ENCODE assay signal across 8 cellular contexts in the genomic region with DNA sequence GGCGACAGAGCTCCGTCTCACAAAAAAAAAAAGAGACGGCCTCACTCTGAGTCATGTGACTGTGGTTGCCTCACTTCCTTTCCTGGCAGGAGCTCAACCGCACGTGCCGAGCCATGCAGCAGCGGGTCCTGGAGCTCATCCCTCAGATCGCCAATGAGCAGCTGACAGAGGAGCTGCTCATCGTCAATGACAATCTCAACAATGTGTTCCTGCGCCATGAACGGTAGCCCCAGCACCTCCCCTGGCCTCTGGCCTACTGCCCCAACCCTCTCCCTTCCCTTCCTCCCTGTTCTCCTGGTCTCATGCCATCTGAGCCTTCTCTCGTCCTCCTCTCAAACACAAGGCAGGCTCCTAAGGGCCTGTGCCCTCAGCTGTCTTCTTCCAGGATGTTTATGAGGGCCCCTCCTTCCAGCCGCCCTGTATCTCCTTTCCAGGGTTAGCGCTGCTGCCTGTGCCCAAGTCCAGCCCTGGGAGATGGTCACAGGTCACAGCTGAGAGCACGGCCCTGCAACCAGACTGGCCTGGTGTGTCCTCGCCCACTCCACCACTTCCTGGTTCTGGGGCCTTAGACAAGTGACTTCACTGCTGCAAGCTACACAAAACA. TPM values are rescaled to one million over a fixed set of nuclear protein-coding genes. Genes with fewer than 3 reads are reported as not detected.
DNase-seq lines count a peak whose midpoint lies in the region; ATAC-seq lines count a peak whose summit lies in the region.

No MANE protein-coding gene starts in this region.

- ATAC-seq in HG03139 (IDR thresholded peaks at IDR 0.05; ENCODE audit: unreplicated experiment), result no peak

- peaks cover 17 to 21% of the 10 kb centered on the region in 2 donors for H3K4me1 Mint-ChIP-seq in immature natural killer cell

- peaks cover 0 to 8% (median 5%) of the 10 kb centered on the region in 3 donors for H3K27me3 Mint-ChIP-seq in immature natural killer cell (ENCODE audit: low read depth in 3 of 3)

- H3K9me3 Mint-ChIP-seq in immature natural killer cell, result no peaks in the 10 kb centered on the region

- H3K27ac Mint-ChIP-seq in immature natural killer cell, result peak overlapping the region; percentile 68 to 88 (median 81)

- peak overlapping the region; percentile 50 to 72 (median 53) for H3K4me3 Mint-ChIP-seq in immature natural killer cell

- in situ Hi-C loops in G401 (cut with HindIII; ENCODE audit: low sequenced_read_pairs), result no loop called here

- DNase-seq in CMK (ENCODE audit: low read depth) (peak; percentile 74), SIG-M5 treated with dmso at 0.1 percent for 504 hours (lab: John Stamatoyannopoulos, UW; ENCODE audit: unreplicated experiment) (peak; percentile 88), immature natural killer cell (peak; percentile 30 to 33 (median 31)), SW480 (ENCODE audit: low spot score) (no peak), G401 (ENCODE audit: low spot score) (no peak)
- DNase-seq in activated naive CD4-positive, alpha-beta T cell treated with anti-CD3 and anti-CD28 coated beads, Interleukin-2, amount 50 U/mL, for 16 hours, result peak; percentile 64
- peak; percentile 47 for DNase-seq in stimulated activated CD4-positive, alpha-beta T cell treated with anti-CD3 and anti-CD28 coated beads, Interleukin-2, amount 100 ng/mL, for 4 hours (ENCODE audit: low read depth)

- H3K36me3 Mint-ChIP-seq in immature natural killer cell, result peaks cover 8 to 42% (median 18%) of the 10 kb centered on the region in 3 donors

RNA-seq across cellular contexts. Expression of gene TOM1, which starts 30.7 kb away (rescaled TPM):
- 10 to 100 TPM; 24.5 to 31.2 (median 26.2) TPM for polyA plus RNA-seq in immature natural killer cell
- 43.7 and 47.5 TPM in 2 replicates for total RNA-seq in G401 (2014; rRNA removed; shearing (Covaris generic))

RNA-seq across cellular contexts. Expression of gene HMOX1, which starts 50.5 kb away (rescaled TPM):
- polyA plus RNA-seq in immature natural killer cell, result 10 to 100 TPM in 2 of 3 donors, 1 to 10 TPM in 1; 5.3 to 12.8 (median 11.3) TPM
- 63.1 and 71.6 TPM in 2 replicates for total RNA-seq in G401 (2014; rRNA removed; shearing (Covaris generic))

Comparison
In these comparisons a context has a peak if more than half of its experiments do, and no peak if none do; other contexts are left out.
1. DNase-seq: peak in CMK (single experiment), SIG-M5 treated with dmso at 0.1 percent for 504 hours (single experiment), activated naive CD4-positive, alpha-beta T cell treated with anti-CD3 and anti-CD28 coated beads, Interleukin-2, amount 50 U/mL, for 16 hours (single experiment), immature natural killer cell (3 of 3) and stimulated activated CD4-positive, alpha-beta T cell treated with anti-CD3 and anti-CD28 coated beads, Interleukin-2, amount 100 ng/mL, for 4 hours (single experiment); none in SW480 (single experiment) and G401 (single experiment).